ENCODE assay signal across 12 cellular contexts in genomic region chr16:23847938-23848337, GRCh38. TPM values are rescaled to one million over a fixed set of nuclear protein-coding genes. Genes with fewer than 3 reads are reported as not detected.
DNase-seq lines count a peak whose midpoint lies in the region; ATAC-seq and TF ChIP-seq lines count a peak whose summit lies in the region.
"Had no signal": no experiment of that assay in that cellular context is flagged by ENCODE, and none has a peak within 500 bp of the region (broad histone marks: within the 10 kb centered on the region; RNA-seq: fewer than 3 reads in every experiment).

No MANE protein-coding gene starts in this region.

- no peaks in the 10 kb centered on the region for H4K20me1 ChIP-seq in PC-9 (ENCODE audit: insufficient read depth)

- H3K4me3 ChIP-seq in PC-9, result no peak overlapping the region
- H3K4me3 ChIP-seq: A549, ascending aorta had no signal

- H3K36me3 Mint-ChIP-seq in activated CD4-positive, alpha-beta T cell treated with anti-CD3 and anti-CD28 coated beads for 36 hours (ENCODE audit: low read depth), result peaks cover 61% of the 10 kb centered on the region
- peaks cover 67% of the 10 kb centered on the region for H3K36me3 Mint-ChIP-seq in activated CD4-positive, alpha-beta memory T cell treated with anti-CD3 and anti-CD28 coated beads, Interleukin-2, amount 10 ng/mL, durations not matched to agents 7 days and 5 days (ENCODE audit: low read depth)
- H3K36me3 Mint-ChIP-seq in effector memory CD8-positive, alpha-beta T cell (ENCODE audit: insufficient read depth), result peaks cover 18% of the 10 kb centered on the region
- peaks cover 72% of the 10 kb centered on the region for H3K36me3 Mint-ChIP-seq in stimulated activated naive CD8-positive, alpha-beta T cell treated with anti-CD3 and anti-CD28 coated beads, Interleukin-15, Interleukin-2, amounts not matched to agents 100 ng/mL and 50 ng/mL, for 24 hours (ENCODE audit: low read depth)

- CTCF ChIA-PET in activated CD4-positive, alpha-beta T cell treated with anti-CD3 and anti-CD28 coated beads for 36 hours (lab: Charles Lee), result interaction anchor here (1.1 to 1.6 kb wide), 2 partner anchors 21 to 163 kb away, joined by 4 to 8 read pairs; no protein-coding TSS in a partner anchor
- CTCF ChIA-PET in activated CD4-positive, alpha-beta memory T cell treated with anti-CD3 and anti-CD28 coated beads, Interleukin-2, amount 10 ng/mL, durations not matched to agents 7 days and 5 days (lab: Charles Lee), result no interaction called here
- CTCF ChIA-PET in PC-9 (lab: Charles Lee), result no interaction called here

- H3F3A ChIP-seq in PC-9 (ENCODE audit: insufficient read depth, low read depth), result no peaks in the 10 kb centered on the region

- H3K4me1 ChIP-seq in PC-9 (replicated peaks; ENCODE audit: insufficient read depth), result no peaks in the 10 kb centered on the region
- H3K4me1 ChIP-seq: A549, ascending aorta had no signal

- H3K9me3 Mint-ChIP-seq in activated CD4-positive, alpha-beta T cell treated with anti-CD3 and anti-CD28 coated beads for 36 hours (ENCODE audit: low read depth), result no peaks in the 10 kb centered on the region
- H3K9me3 Mint-ChIP-seq in activated CD4-positive, alpha-beta memory T cell treated with anti-CD3 and anti-CD28 coated beads, Interleukin-2, amount 10 ng/mL, durations not matched to agents 7 days and 5 days, result peaks cover 11% of the 10 kb centered on the region
- H3K9me3 Mint-ChIP-seq in effector memory CD8-positive, alpha-beta T cell, result no peaks in the 10 kb centered on the region
- no peaks in the 10 kb centered on the region for H3K9me3 Mint-ChIP-seq in stimulated activated naive CD8-positive, alpha-beta T cell treated with anti-CD3 and anti-CD28 coated beads, Interleukin-15, Interleukin-2, amounts not matched to agents 100 ng/mL and 50 ng/mL, for 24 hours

- POLR2A ChIA-PET in activated CD4-positive, alpha-beta T cell treated with anti-CD3 and anti-CD28 coated beads for 36 hours (lab: Charles Lee), result no interaction called here
- POLR2A ChIA-PET in activated CD4-positive, alpha-beta memory T cell treated with anti-CD3 and anti-CD28 coated beads, Interleukin-2, amount 10 ng/mL, durations not matched to agents 7 days and 5 days (lab: Charles Lee), result no interaction called here
- POLR2A ChIA-PET in PC-9 (lab: Charles Lee; ENCODE audit: unreplicated experiment), result no interaction called here

- no peaks in the 10 kb centered on the region for H3K27me3 Mint-ChIP-seq in activated CD4-positive, alpha-beta T cell treated with anti-CD3 and anti-CD28 coated beads for 36 hours
- no peaks in the 10 kb centered on the region for H3K27me3 Mint-ChIP-seq in activated CD4-positive, alpha-beta memory T cell treated with anti-CD3 and anti-CD28 coated beads, Interleukin-2, amount 10 ng/mL, durations not matched to agents 7 days and 5 days
- no peaks in the 10 kb centered on the region for H3K27me3 Mint-ChIP-seq in effector memory CD8-positive, alpha-beta T cell
- H3K27me3 Mint-ChIP-seq in stimulated activated naive CD8-positive, alpha-beta T cell treated with anti-CD3 and anti-CD28 coated beads, Interleukin-15, Interleukin-2, amounts not matched to agents 100 ng/mL and 50 ng/mL, for 24 hours, result no peaks in the 10 kb centered on the region

- H3K27me3 ChIP-seq in PC-9 (ENCODE audit: insufficient read depth, low read depth), result peaks cover 57% of the 10 kb centered on the region
- H3K27me3 ChIP-seq: ascending aorta had no signal

- no peaks in the 10 kb centered on the region for H3K36me3 ChIP-seq in PC-9 (ENCODE audit: low read depth)
- H3K36me3 ChIP-seq: ascending aorta had no signal

- no peak overlapping the region for H3K4me2 ChIP-seq in PC-9
- H3K4me2 ChIP-seq: A549 had no signal

- TF ChIP-seq CTCF in PC-9 (conservative IDR thresholded peaks at IDR 0.05), result no peak

- H3K4me1 Mint-ChIP-seq in activated CD4-positive, alpha-beta T cell treated with anti-CD3 and anti-CD28 coated beads for 36 hours, result peaks cover 83% of the 10 kb centered on the region
- H3K4me1 Mint-ChIP-seq in activated CD4-positive, alpha-beta memory T cell treated with anti-CD3 and anti-CD28 coated beads, Interleukin-2, amount 10 ng/mL, durations not matched to agents 7 days and 5 days, result peaks cover 75% of the 10 kb centered on the region
- H3K4me1 Mint-ChIP-seq in effector memory CD8-positive, alpha-beta T cell (ENCODE audit: low read depth in 2 of 2), result peaks cover 52 to 67% of the 10 kb centered on the region in 2 donors
- H3K4me1 Mint-ChIP-seq in stimulated activated naive CD8-positive, alpha-beta T cell treated with anti-CD3 and anti-CD28 coated beads, Interleukin-15, Interleukin-2, amounts not matched to agents 100 ng/mL and 50 ng/mL, for 24 hours (ENCODE audit: low read depth), result peaks cover 96% of the 10 kb centered on the region

- H3K9me3 ChIP-seq in PC-9 (ENCODE audit: insufficient read depth, low read depth), result no peaks in the 10 kb centered on the region
- H3K9me3 ChIP-seq: ascending aorta had no signal

- BruUV-seq in PC-9 (replicated peaks; lab: Mats Ljungman, UMichigan), result no TSS peak

- H3K27ac Mint-ChIP-seq in activated CD4-positive, alpha-beta T cell treated with anti-CD3 and anti-CD28 coated beads for 36 hours, result peak overlapping the region; percentile 80
- H3K27ac Mint-ChIP-seq in activated CD4-positive, alpha-beta memory T cell treated with anti-CD3 and anti-CD28 coated beads, Interleukin-2, amount 10 ng/mL, durations not matched to agents 7 days and 5 days, result peak overlapping the region; percentile 53
- H3K27ac Mint-ChIP-seq in effector memory CD8-positive, alpha-beta T cell, result peak overlapping the region; percentile 75 to 80
- H3K27ac Mint-ChIP-seq in stimulated activated naive CD8-positive, alpha-beta T cell treated with anti-CD3 and anti-CD28 coated beads, Interleukin-15, Interleukin-2, amounts not matched to agents 100 ng/mL and 50 ng/mL, for 24 hours, result peak overlapping the region; percentile 86

- no peak overlapping the region for H3K27ac ChIP-seq in PC-9
- H3K27ac ChIP-seq: A549, ascending aorta had no signal

- intact Hi-C loops in activated CD4-positive, alpha-beta T cell treated with anti-CD3 and anti-CD28 coated beads for 36 hours (cut with DNase I, micrococcal nuclease), result no loop called here
- intact Hi-C loops in PC-9 (cut with micrococcal nuclease; ENCODE audit: unreplicated experiment), result no loop called here

- peak; percentile 97 for ATAC-seq in activated CD4-positive, alpha-beta T cell treated with anti-CD3 and anti-CD28 coated beads for 36 hours
- peak; percentile 100 for ATAC-seq in effector memory CD8-positive, alpha-beta T cell (replicated peaks)
- ATAC-seq in GM21717 (IDR thresholded peaks at IDR 0.05; ENCODE audit: unreplicated experiment) (no peak), HG02981 (IDR thresholded peaks at IDR 0.05; ENCODE audit: unreplicated experiment) (no peak)
- ATAC-seq: A549, esophagus mucosa had no signal

- no peaks in the 10 kb centered on the region for H3K79me2 ChIP-seq in PC-9 (ENCODE audit: low read depth)

- H3K9me2 ChIP-seq in PC-9 (ENCODE audit: insufficient read depth), result no peaks in the 10 kb centered on the region

- DNase-seq in activated CD4-positive, alpha-beta T cell treated with anti-CD3 and anti-CD28 coated beads for 36 hours, result peak; percentile 74
- DNase-seq in activated CD4-positive, alpha-beta T cell treated with anti-CD3 and anti-CD28 coated beads for 1 hour, result no peak
- peak; percentile 59 for DNase-seq in activated CD4-positive, alpha-beta memory T cell treated with anti-CD3 and anti-CD28 coated beads, Interleukin-2, amount 10 ng/mL, durations not matched to agents 7 days and 5 days
- DNase-seq in effector memory CD8-positive, alpha-beta T cell, result peak; percentile 43 to 56 (median 44)
- DNase-seq in PC-9, result no peak
- DNase-seq: NCI-H524 had no signal

- no peak overlapping the region for H3K4me3 Mint-ChIP-seq in activated CD4-positive, alpha-beta T cell treated with anti-CD3 and anti-CD28 coated beads for 36 hours
- no peak overlapping the region for H3K4me3 Mint-ChIP-seq in activated CD4-positive, alpha-beta memory T cell treated with anti-CD3 and anti-CD28 coated beads, Interleukin-2, amount 10 ng/mL, durations not matched to agents 7 days and 5 days
- peak overlapping the region; percentile 66 to 69 for H3K4me3 Mint-ChIP-seq in effector memory CD8-positive, alpha-beta T cell
- peak overlapping the region; percentile 59 for H3K4me3 Mint-ChIP-seq in stimulated activated naive CD8-positive, alpha-beta T cell treated with anti-CD3 and anti-CD28 coated beads, Interleukin-15, Interleukin-2, amounts not matched to agents 100 ng/mL and 50 ng/mL, for 24 hours

- H2AFZ ChIP-seq in PC-9, result no peak overlapping the region

RNA-seq across cellular contexts. Expression of gene PRKCB, which starts 12.2 kb away (rescaled TPM):
- total RNA-seq in activated CD4-positive, alpha-beta T cell treated with anti-CD3 and anti-CD28 coated beads for 36 hours, result 10 to 100 TPM; 57.5 to 83.8 TPM
- 10 to 100 TPM; 77.3 to 81.4 TPM for total RNA-seq in activated CD4-positive, alpha-beta memory T cell treated with anti-CD3 and anti-CD28 coated beads, Interleukin-2, amount 10 ng/mL, durations not matched to agents 7 days and 5 days
- not detected in 2 replicates for total RNA-seq in PC-9 (2021)

Comparison
In these comparisons a context has a peak if more than half of its experiments do, and no peak if none do; other contexts are left out.
1. DNase-seq: peak in activated CD4-positive, alpha-beta T cell treated with anti-CD3 and anti-CD28 coated beads for 36 hours (single experiment), activated CD4-positive, alpha-beta memory T cell treated with anti-CD3 and anti-CD28 coated beads, Interleukin-2, amount 10 ng/mL, durations not matched to agents 7 days and 5 days (single experiment) and effector memory CD8-positive, alpha-beta T cell (3 of 3); none in activated CD4-positive, alpha-beta T cell treated with anti-CD3 and anti-CD28 coated beads for 1 hour (single experiment) and PC-9 (0 of 2).
2. ATAC-seq: peak in activated CD4-positive, alpha-beta T cell treated with anti-CD3 and anti-CD28 coated beads for 36 hours (single experiment) and effector memory CD8-positive, alpha-beta T cell (single experiment); none in GM21717 (single experiment) and HG02981 (single experiment).
3. H3K4me3 Mint-ChIP-seq: peak in effector memory CD8-positive, alpha-beta T cell (2 of 2) and stimulated activated naive CD8-positive, alpha-beta T cell treated with anti-CD3 and anti-CD28 coated beads, Interleukin-15, Interleukin-2, amounts not matched to agents 100 ng/mL and 50 ng/mL, for 24 hours (single experiment); none in activated CD4-positive, alpha-beta T cell treated with anti-CD3 and anti-CD28 coated beads for 36 hours (single experiment) and activated CD4-positive, alpha-beta memory T cell treated with anti-CD3 and anti-CD28 coated beads, Interleukin-2, amount 10 ng/mL, durations not matched to agents 7 days and 5 days (single experiment).
4. RNA of gene PRKCB, which starts 12.2 kb away (total RNA-seq): 57.5 to 83.8 TPM in activated CD4-positive, alpha-beta T cell treated with anti-CD3 and anti-CD28 coated beads for 36 hours and 77.3 to 81.4 TPM in activated CD4-positive, alpha-beta memory T cell treated with anti-CD3 and anti-CD28 coated beads, Interleukin-2, amount 10 ng/mL, durations not matched to agents 7 days and 5 days; not detected in PC-9; every median in the first group is over 10 times any median in the second.
5. Peak in every context shown above with its lines, with median percentiles within 50 percentile points of each other: H3K27ac Mint-ChIP-seq.